In genomic region chr1:34315974-34316373, GRCh38 we compare ENCODE assay signal across 8 cellular contexts.
"Had no signal": no experiment of that assay in that cellular context is flagged by ENCODE, and none has a peak within 500 bp of the region (broad histone marks: within the 10 kb centered on the region; RNA-seq: fewer than 3 reads in every experiment).

No MANE protein-coding gene starts in this region.

- FAIRE-seq: G401.6, GM12878, GM12891, GM12892, GM18507, GM19239 had no signal

- H3K4me3 ChIP-seq: GM12878 had no signal

- DNase-seq: GDM1, GF-D8 had no signal

- ATAC-seq: GM12878 had no signal
